2 cellular contexts compared by ENCODE assay signal in the genomic region with DNA sequence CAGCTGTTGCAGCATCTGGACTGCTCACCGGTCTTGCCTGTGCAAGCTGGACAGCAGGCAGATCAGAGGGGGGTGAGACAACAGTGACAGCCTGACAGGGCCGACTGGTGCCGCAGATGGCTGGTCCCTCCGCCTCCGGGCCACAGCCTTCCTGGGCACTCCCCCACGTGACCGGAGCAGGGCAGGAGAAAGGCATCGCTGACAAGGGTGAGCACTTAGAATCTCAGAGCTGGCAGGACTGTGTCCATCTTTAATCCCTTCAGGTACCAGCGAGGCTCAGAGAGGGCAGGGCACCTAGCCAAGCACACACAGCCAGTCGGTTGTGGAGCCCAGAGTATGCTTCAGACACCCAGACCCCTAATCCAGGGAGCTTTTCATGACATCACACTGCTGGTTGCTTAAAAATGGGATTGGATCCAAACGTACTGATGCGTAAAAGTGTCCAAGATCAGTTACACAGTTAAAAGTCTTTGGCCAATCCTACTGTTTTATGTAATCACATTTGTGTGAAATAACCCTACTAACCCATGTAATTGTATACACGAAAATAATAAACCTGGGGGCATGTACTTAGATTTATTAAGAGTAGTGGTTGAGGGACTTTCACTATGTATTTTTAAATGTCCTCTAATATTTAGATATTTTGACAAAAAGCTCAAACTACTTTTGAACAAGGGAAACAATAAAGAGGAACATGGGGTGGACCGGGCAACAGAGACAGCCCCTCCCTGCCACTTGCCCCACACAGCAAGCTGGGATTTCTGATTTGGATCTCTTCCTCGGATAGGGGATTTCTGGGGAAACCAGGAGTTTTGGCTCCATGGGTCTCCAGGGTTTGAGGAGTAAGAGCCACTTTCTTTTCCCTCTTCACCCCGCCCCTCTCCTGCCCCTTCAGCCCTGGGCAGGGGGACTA.
TF ChIP-seq lines count a peak whose summit lies in the region.

No MANE protein-coding gene starts in this region.

TF ChIP-seq in HepG2, 621 proteins besides CTCF, POLR2A, EP300 and RAD21:
- TF ChIP-seq EED (CRISPR knock-in tag; IDR thresholded peaks at IDR 0.05) (no peak), SP2 (CRISPR knock-in tag; IDR thresholded peaks at IDR 0.05) (no peak), ZNF768 (CRISPR knock-in tag; IDR thresholded peaks at IDR 0.05) (peak; percentile 87), BHLHE40 (IDR thresholded peaks at IDR 0.05; ENCODE audit: low read length) (no peak)
- TF ChIP-seq, protein P1, sequence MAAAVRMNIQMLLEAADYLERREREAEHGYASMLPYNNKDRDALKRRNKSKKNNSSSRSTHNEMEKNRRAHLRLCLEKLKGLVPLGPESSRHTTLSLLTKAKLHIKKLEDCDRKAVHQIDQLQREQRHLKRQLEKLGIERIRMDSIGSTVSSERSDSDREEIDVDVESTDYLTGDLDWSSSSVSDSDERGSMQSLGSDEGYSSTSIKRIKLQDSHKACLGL (CRISPR knock-in tag; IDR thresholded peaks at IDR 0.05), result no peak

TF ChIP-seq in K562, 482 proteins besides CTCF, POLR2A, EP300 and RAD21:
- no peak for TF ChIP-seq KDM1A (IDR thresholded peaks at IDR 0.05)
- TF ChIP-seq ZFP36 (IDR thresholded peaks at IDR 0.05; ENCODE audit: low read depth, low read length, partially characterized antibody), result peak; percentile 42
- TF ChIP-seq CCNT2 (IDR thresholded peaks at IDR 0.05; ENCODE audit: borderline replicate concordance, extremely low read depth, insufficient read length, low read depth, low read length), result no peak
- TF ChIP-seq MECOM (CRISPR knock-in tag; IDR thresholded peaks at IDR 0.05), result no peak
- peak; percentile 54 for TF ChIP-seq RBM25 (IDR thresholded peaks at IDR 0.05; ENCODE audit: low read depth, low read length, severe bottlenecking)
- TF ChIP-seq, protein P2, sequence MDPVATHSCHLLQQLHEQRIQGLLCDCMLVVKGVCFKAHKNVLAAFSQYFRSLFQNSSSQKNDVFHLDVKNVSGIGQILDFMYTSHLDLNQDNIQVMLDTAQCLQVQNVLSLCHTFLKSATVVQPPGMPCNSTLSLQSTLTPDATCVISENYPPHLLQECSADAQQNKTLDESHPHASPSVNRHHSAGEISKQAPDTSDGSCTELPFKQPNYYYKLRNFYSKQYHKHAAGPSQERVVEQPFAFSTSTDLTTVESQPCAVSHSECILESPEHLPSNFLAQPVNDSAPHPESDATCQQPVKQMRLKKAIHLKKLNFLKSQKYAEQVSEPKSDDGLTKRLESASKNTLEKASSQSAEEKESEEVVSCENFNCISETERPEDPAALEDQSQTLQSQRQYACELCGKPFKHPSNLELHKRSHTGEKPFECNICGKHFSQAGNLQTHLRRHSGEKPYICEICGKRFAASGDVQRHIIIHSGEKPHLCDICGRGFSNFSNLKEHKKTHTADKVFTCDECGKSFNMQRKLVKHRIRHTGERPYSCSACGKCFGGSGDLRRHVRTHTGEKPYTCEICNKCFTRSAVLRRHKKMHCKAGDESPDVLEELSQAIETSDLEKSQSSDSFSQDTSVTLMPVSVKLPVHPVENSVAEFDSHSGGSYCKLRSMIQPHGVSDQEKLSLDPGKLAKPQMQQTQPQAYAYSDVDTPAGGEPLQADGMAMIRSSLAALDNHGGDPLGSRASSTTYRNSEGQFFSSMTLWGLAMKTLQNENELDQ (CRISPR knock-in tag; IDR thresholded peaks at IDR 0.05; ENCODE audit: borderline replicate concordance), result no peak
- TF ChIP-seq, protein P3, sequence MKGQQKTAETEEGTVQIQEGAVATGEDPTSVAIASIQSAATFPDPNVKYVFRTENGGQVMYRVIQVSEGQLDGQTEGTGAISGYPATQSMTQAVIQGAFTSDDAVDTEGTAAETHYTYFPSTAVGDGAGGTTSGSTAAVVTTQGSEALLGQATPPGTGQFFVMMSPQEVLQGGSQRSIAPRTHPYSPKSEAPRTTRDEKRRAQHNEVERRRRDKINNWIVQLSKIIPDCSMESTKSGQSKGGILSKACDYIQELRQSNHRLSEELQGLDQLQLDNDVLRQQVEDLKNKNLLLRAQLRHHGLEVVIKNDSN (CRISPR knock-in tag; IDR thresholded peaks at IDR 0.05), result peak; percentile 42; the same call in 1 of the 2 replicates
- TF ChIP-seq PYGO2 (tag; IDR thresholded peaks at IDR 0.05), result no peak
- no peak for TF ChIP-seq ZBTB40 (IDR thresholded peaks at IDR 0.05)
- TF ChIP-seq ZBTB40 (CRISPR knock-in tag; IDR thresholded peaks at IDR 0.05), result no peak
- TF ChIP-seq, protein P4, sequence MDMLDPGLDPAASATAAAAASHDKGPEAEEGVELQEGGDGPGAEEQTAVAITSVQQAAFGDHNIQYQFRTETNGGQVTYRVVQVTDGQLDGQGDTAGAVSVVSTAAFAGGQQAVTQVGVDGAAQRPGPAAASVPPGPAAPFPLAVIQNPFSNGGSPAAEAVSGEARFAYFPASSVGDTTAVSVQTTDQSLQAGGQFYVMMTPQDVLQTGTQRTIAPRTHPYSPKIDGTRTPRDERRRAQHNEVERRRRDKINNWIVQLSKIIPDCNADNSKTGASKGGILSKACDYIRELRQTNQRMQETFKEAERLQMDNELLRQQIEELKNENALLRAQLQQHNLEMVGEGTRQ (CRISPR knock-in tag; IDR thresholded peaks at IDR 0.05), result peak; percentile 49; the same call in 1 of the 2 replicates
TF ChIP-seq in K562: peak in this region for 4.
